ENCODE assay signal across 22 cellular contexts in genomic region chr3:123357275-123357674, GRCh38.
"Had no signal": no experiment of that assay in that cellular context is flagged by ENCODE, and none has a peak within 500 bp of the region (broad histone marks: within the 10 kb centered on the region; RNA-seq: fewer than 3 reads in every experiment).

No MANE protein-coding gene starts in this region.

- H3K27ac ChIP-seq: body of pancreas, foreskin keratinocyte, transverse colon, VCaP had no signal

- H3K36me3 Mint-ChIP-seq: activated naive CD4-positive, alpha-beta T cell treated with anti-CD3 and anti-CD28 coated beads, Interleukin-2, amount 50 U/mL, for 24 hours; stimulated activated naive B cell treated with anti-CD40 and anti-IgM and Interleukin-4, amounts not matched to agents 10 μg/mL and 1 μg/mL and 100 μg/mL, for 72 hours had no signal

- H3K27ac Mint-ChIP-seq: activated naive CD4-positive, alpha-beta T cell treated with anti-CD3 and anti-CD28 coated beads, Interleukin-2, amount 50 U/mL, for 24 hours; dendritic cell treated with granulocyte-macrophage colony-stimulating factor and Interleukin-4, amounts not matched to agents 40 ng/mL and 50 ng/mL, for 4 days; naive B cell; stimulated activated naive B cell treated with anti-CD40 and anti-IgM and Interleukin-4, amounts not matched to agents 10 μg/mL and 1 μg/mL and 100 μg/mL, for 72 hours had no signal

- H3K9me3 ChIP-seq: body of pancreas, transverse colon had no signal

- H3K4me3 ChIP-seq: body of pancreas, lung, smooth muscle cell, transverse colon had no signal

- H3K27me3 ChIP-seq: body of pancreas, transverse colon had no signal

- DNase-seq: activated CD4-positive, alpha-beta T cell treated with anti-CD3 and anti-CD28 coated beads for 1 hour; activated gamma-delta T cell treated with Interleukin-2 at 50 U/mL for 16 hours; activated T-cell treated with anti-CD3 and anti-CD28 coated beads, Interleukin-2, amount 50 U/mL, for 1 hour; anterior cingulate cortex; body of pancreas; effector CD4-positive, alpha-beta T cell; erythroblast; foreskin keratinocyte; kidney; naive B cell; nucleus accumbens; stimulated activated CD4-positive, alpha-beta T cell treated with anti-CD3 and anti-CD28 coated beads, Interleukin-2, amount 100 ng/mL, for 48 hours; stimulated activated CD8-positive, alpha-beta memory T cell treated with anti-CD3 and anti-CD28 coated beads, Interleukin-4, amount 100 ng/mL, for 48 hours; stimulated activated naive B cell treated with anti-CD40 and anti-IgM and Interleukin-4, amounts not matched to agents 10 μg/mL and 1 μg/mL and 100 μg/mL, for 72 hours; transverse colon had no signal

- H3K4me1 Mint-ChIP-seq: activated naive CD4-positive, alpha-beta T cell treated with anti-CD3 and anti-CD28 coated beads, Interleukin-2, amount 50 U/mL, for 24 hours; naive B cell; stimulated activated naive B cell treated with anti-CD40 and anti-IgM and Interleukin-4, amounts not matched to agents 10 μg/mL and 1 μg/mL and 100 μg/mL, for 72 hours had no signal

- ATAC-seq: body of pancreas; foreskin keratinocyte; left lobe of liver; sciatic nerve; stimulated activated naive B cell treated with anti-CD40 and anti-IgM and Interleukin-4, amounts not matched to agents 10 μg/mL and 1 μg/mL and 100 μg/mL, for 72 hours had no signal

- H3K4me3 Mint-ChIP-seq: activated naive CD4-positive, alpha-beta T cell treated with anti-CD3 and anti-CD28 coated beads, Interleukin-2, amount 50 U/mL, for 24 hours; dendritic cell treated with granulocyte-macrophage colony-stimulating factor and Interleukin-4, amounts not matched to agents 40 ng/mL and 50 ng/mL, for 4 days; naive B cell; stimulated activated naive B cell treated with anti-CD40 and anti-IgM and Interleukin-4, amounts not matched to agents 10 μg/mL and 1 μg/mL and 100 μg/mL, for 72 hours had no signal

- H3K4me2 ChIP-seq: smooth muscle cell had no signal

- H3K36me3 ChIP-seq: transverse colon had no signal

- H3K9me3 Mint-ChIP-seq: activated naive CD4-positive, alpha-beta T cell treated with anti-CD3 and anti-CD28 coated beads, Interleukin-2, amount 50 U/mL, for 24 hours; dendritic cell treated with granulocyte-macrophage colony-stimulating factor and Interleukin-4, amounts not matched to agents 40 ng/mL and 50 ng/mL, for 4 days had no signal

- H3K4me1 ChIP-seq: foreskin keratinocyte had no signal
